ENCODE assay signal across 1 cellular context in genomic region chr11:62786318-62787004, GRCh38.
TF ChIP-seq lines count a peak whose summit lies in the region.

No MANE protein-coding gene starts in this region.

TF ChIP-seq in WTC11, 78 proteins besides CTCF, POLR2A, EP300 and RAD21 (continued from another document and continues in another):
- TF ChIP-seq AR (CRISPR knock-in tag; IDR thresholded peaks at IDR 0.05), result peak; percentile 57; the same call in 1 of the 2 replicates
- no peak for TF ChIP-seq ZNF512 (CRISPR knock-in tag; IDR thresholded peaks at IDR 0.05; ENCODE audit: borderline replicate concordance)
- no peak for TF ChIP-seq SMAD4 (CRISPR knock-in tag; IDR thresholded peaks at IDR 0.05)
- no peak for TF ChIP-seq JUN (CRISPR knock-in tag; IDR thresholded peaks at IDR 0.05)
- no peak for TF ChIP-seq ATF6 (CRISPR knock-in tag; IDR thresholded peaks at IDR 0.05)
- TF ChIP-seq EMX1 (CRISPR knock-in tag; IDR thresholded peaks at IDR 0.05), result no peak
- no peak for TF ChIP-seq CREB1 (CRISPR knock-in tag; IDR thresholded peaks at IDR 0.05)
- no peak for TF ChIP-seq FOXP1 (CRISPR knock-in tag; IDR thresholded peaks at IDR 0.05; ENCODE audit: borderline replicate concordance)
- no peak for TF ChIP-seq CBFB (CRISPR knock-in tag; IDR thresholded peaks at IDR 0.05; ENCODE audit: low read depth)
- TF ChIP-seq ERG (CRISPR knock-in tag; IDR thresholded peaks at IDR 0.05), result 0 out of 2 replicates have a peak, but pooled peaks have one; percentile 64
- no peak for TF ChIP-seq CREM (CRISPR knock-in tag; IDR thresholded peaks at IDR 0.05)
- TF ChIP-seq USF2 (CRISPR knock-in tag; IDR thresholded peaks at IDR 0.05), result no peak
- TF ChIP-seq HMGXB4 (CRISPR knock-in tag; IDR thresholded peaks at IDR 0.05), result peak; percentile 92
- TF ChIP-seq TP53 (CRISPR knock-in tag; IDR thresholded peaks at IDR 0.05), result no peak
- no peak for TF ChIP-seq E2F5 (CRISPR knock-in tag; IDR thresholded peaks at IDR 0.05)
- no peak for TF ChIP-seq ZMAT4 (CRISPR knock-in tag; IDR thresholded peaks at IDR 0.05)
- no peak for TF ChIP-seq FOXP4 (CRISPR knock-in tag; IDR thresholded peaks at IDR 0.05)
- TF ChIP-seq ZNF532 (CRISPR knock-in tag; IDR thresholded peaks at IDR 0.05; ENCODE audit: borderline replicate concordance), result no peak
- no peak for TF ChIP-seq CDX4 (CRISPR knock-in tag; IDR thresholded peaks at IDR 0.05; ENCODE audit: borderline replicate concordance)
- TF ChIP-seq USF1 (CRISPR knock-in tag; IDR thresholded peaks at IDR 0.05), result no peak
- no peak for TF ChIP-seq ELF4 (CRISPR knock-in tag; IDR thresholded peaks at IDR 0.05; ENCODE audit: low read depth)
- TF ChIP-seq GABPB1 (CRISPR knock-in tag; IDR thresholded peaks at IDR 0.05), result peak; percentile 48; the same call in 1 of the 2 replicates
- no peak for TF ChIP-seq FOXJ3 (CRISPR knock-in tag; IDR thresholded peaks at IDR 0.05; ENCODE audit: borderline replicate concordance)
- TF ChIP-seq ZNF219 (CRISPR knock-in tag; IDR thresholded peaks at IDR 0.05; ENCODE audit: borderline replicate concordance), result no peak
- peak; percentile 53; the same call in 1 of the 2 replicates for TF ChIP-seq KAT7 (CRISPR knock-in tag; IDR thresholded peaks at IDR 0.05; ENCODE audit: borderline replicate concordance)
- TF ChIP-seq ZBTB43 (CRISPR knock-in tag; IDR thresholded peaks at IDR 0.05), result no peak
- TF ChIP-seq ESRRA (CRISPR knock-in tag; IDR thresholded peaks at IDR 0.05; ENCODE audit: borderline replicate concordance), result 0 out of 2 replicates have a peak, but pooled peaks have one; percentile 22
- TF ChIP-seq IRF1 (CRISPR knock-in tag; IDR thresholded peaks at IDR 0.05), result no peak
- TF ChIP-seq ZNF671 (CRISPR knock-in tag; IDR thresholded peaks at IDR 0.05), result no peak
- TF ChIP-seq NR2C2 (CRISPR knock-in tag; IDR thresholded peaks at IDR 0.05), result no peak
